9 cellular contexts compared by ENCODE assay signal in the genomic region with DNA sequence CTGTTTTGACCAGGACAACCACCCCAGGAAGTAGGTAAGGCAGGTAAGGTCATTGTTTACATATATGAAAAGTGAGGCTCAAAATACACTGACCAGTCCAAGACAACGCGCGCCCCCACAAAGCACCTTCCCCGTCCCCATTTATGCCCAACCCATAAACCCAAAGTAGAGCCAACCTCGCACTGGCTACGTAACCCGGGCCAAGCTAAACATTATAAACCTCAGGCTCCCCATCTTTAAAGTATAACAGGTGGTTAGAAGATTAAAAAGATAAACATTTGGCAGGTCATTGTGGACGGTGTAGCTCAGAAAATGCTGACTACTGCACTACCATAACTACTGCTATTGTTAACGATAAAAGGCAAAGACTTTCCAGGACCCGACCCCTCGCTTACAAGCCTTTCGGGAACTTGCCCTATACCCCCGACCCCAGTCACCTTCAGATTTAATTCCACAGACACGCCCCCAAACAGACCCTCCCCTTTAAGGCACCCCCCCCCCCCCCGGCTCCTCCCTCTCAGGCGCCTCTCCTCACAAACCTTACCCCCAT. TPM values are rescaled to one million over a fixed set of nuclear protein-coding genes. Genes with fewer than 3 reads are reported as not detected.
DNase-seq lines count a peak whose midpoint lies in the region; ATAC-seq, FAIRE-seq and TF ChIP-seq lines count a peak whose summit lies in the region.
"Had no signal": no experiment of that assay in that cellular context is flagged by ENCODE, and none has a peak within 500 bp of the region (broad histone marks: within the 10 kb centered on the region; RNA-seq: fewer than 3 reads in every experiment).

No MANE protein-coding gene starts in this region.

- DNase-seq in DMS53 treated with DMSO at 0.1 percent for 48 hours (lab: John Stamatoyannopoulos, UW; ENCODE audit: unreplicated experiment) (peak; percentile 48), astrocyte of the spinal cord (ENCODE audit: low read depth, low spot score) (no peak), kidney (no peak), ureter (ENCODE audit: low spot score) (no peak)

- no peak for FAIRE-seq in kidney (lab: Jason Lieb, UNC)

- TF ChIP-seq CTCF in astrocyte of the spinal cord (IDR thresholded peaks at IDR 0.05; ENCODE audit: low read depth, low read length), result no peak
- TF ChIP-seq CTCF in kidney (IDR thresholded peaks at IDR 0.05; ENCODE audit: borderline replicate concordance, extremely low read depth, insufficient read depth), result no peak

- peak overlapping the region; percentile 82 for H3K27ac ChIP-seq in KOPT-K1 (ENCODE audit: low read depth, low read length, poor library complexity, severe bottlenecking)
- peak overlapping the region; percentile 91 to 93 for H3K27ac ChIP-seq in kidney (ENCODE audit: low read depth in 2 of 2, low read length in 2 of 2)
- H3K27ac ChIP-seq in stomach smooth muscle (ENCODE audit: low read length), result peak overlapping the region; percentile 92

- H3K4me3 ChIP-seq in astrocyte of the spinal cord (ENCODE audit: low read depth, low read length) (peak overlapping the region; percentile 56), kidney (ENCODE audit: low read length in 2 of 2) (peak overlapping the region; percentile 79 to 86), stomach smooth muscle (ENCODE audit: low read length in 2 of 2) (peak overlapping the region; percentile 69 to 91)

- H3K4me1 ChIP-seq in kidney (ENCODE audit: control insufficient read depth in 1 of 2, insufficient read depth in 1 of 2, low read depth in 1 of 2, low read length in 2 of 2) (peaks cover 4 to 6% of the 10 kb centered on the region in 2 donors), stomach smooth muscle (ENCODE audit: control insufficient read depth, insufficient read depth, low read length) (peaks cover 12% of the 10 kb centered on the region)

- in situ Hi-C loops in astrocyte of the spinal cord (cut with HindIII; ENCODE audit: low sequenced_read_pairs), result no loop called here

- H3K9me3 ChIP-seq in KOPT-K1 (ENCODE audit: insufficient read depth, low read length, poor library complexity, severe bottlenecking), result no peaks in the 10 kb centered on the region
- H3K9me3 ChIP-seq in kidney (ENCODE audit: control insufficient read depth in 1 of 2, low read length in 2 of 2), result no peaks in the 10 kb centered on the region
- no peaks in the 10 kb centered on the region for H3K9me3 ChIP-seq in stomach smooth muscle (ENCODE audit: control insufficient read depth in 2 of 2, low read length in 2 of 2)

- H3K27me3 ChIP-seq in stomach smooth muscle (ENCODE audit: control insufficient read depth in 1 of 2, insufficient read depth in 2 of 2, low read length in 2 of 2), result no peaks in the 10 kb centered on the region

- H3K36me3 ChIP-seq in KOPT-K1 (ENCODE audit: insufficient read depth, low read length) (peaks cover 19% of the 10 kb centered on the region), kidney (ENCODE audit: control insufficient read depth in 1 of 2, insufficient read depth in 2 of 2, low read length in 2 of 2) (no peaks in the 10 kb centered on the region), stomach smooth muscle (ENCODE audit: control insufficient read depth in 2 of 2, insufficient read depth in 2 of 2, low read length in 2 of 2) (peaks cover 0 to under 1% of the 10 kb centered on the region in 2 donors)

- no peak for ATAC-seq in HG03460 (IDR thresholded peaks at IDR 0.05; ENCODE audit: unreplicated experiment)
- ATAC-seq in HG03521 (IDR thresholded peaks at IDR 0.05; ENCODE audit: unreplicated experiment), result no peak

- intact Hi-C loops in kidney (cut with DNase I), result no loop called here

- H3K9ac ChIP-seq in kidney (ENCODE audit: low read length in 2 of 2), result peak overlapping the region; percentile 76 to 79
- H3K9ac ChIP-seq in stomach smooth muscle (ENCODE audit: low read length in 2 of 2), result peak overlapping the region; percentile 71 to 91

RNA-seq across cellular contexts. Expression of gene NUMA1, which starts 0.5 kb away (rescaled TPM):
- 198 TPM for total RNA-seq in kidney
- 85.3 TPM for polyA plus RNA-seq in kidney (ENCODE audit: insufficient read depth, low read depth, low replicate concordance)
- 264 TPM for total RNA-seq in ureter

RNA-seq across cellular contexts. Expression of gene LRRC51, which starts 0.8 kb away (rescaled TPM):
- total RNA-seq in kidney (23.3 TPM), ureter (22.4 TPM)
- 28.9 TPM for polyA plus RNA-seq in kidney (ENCODE audit: insufficient read depth, low read depth, low replicate concordance)

RNA-seq across cellular contexts. Expression of gene LAMTOR1, which starts 23.2 kb away (rescaled TPM):
- total RNA-seq in kidney, result 111 TPM
- 189 TPM for polyA plus RNA-seq in kidney (ENCODE audit: insufficient read depth, low read depth, low replicate concordance)
- 92.2 TPM for total RNA-seq in ureter

RNA-seq across cellular contexts. Expression of gene TOMT, which starts 25.9 kb away (rescaled TPM):
- not detected for total RNA-seq in kidney
- not detected for polyA plus RNA-seq in kidney (ENCODE audit: insufficient read depth, low read depth, low replicate concordance)
- not detected for total RNA-seq in ureter
- total RNA-seq: RPMI7951 had no signal

RNA-seq across cellular contexts. Expression of gene ANAPC15, which starts 32.6 kb away (rescaled TPM):
- total RNA-seq in kidney, result 30.0 TPM
- 79.8 TPM for polyA plus RNA-seq in kidney (ENCODE audit: insufficient read depth, low read depth, low replicate concordance)
- total RNA-seq in ureter, result 43.6 TPM
